In the genomic region with DNA sequence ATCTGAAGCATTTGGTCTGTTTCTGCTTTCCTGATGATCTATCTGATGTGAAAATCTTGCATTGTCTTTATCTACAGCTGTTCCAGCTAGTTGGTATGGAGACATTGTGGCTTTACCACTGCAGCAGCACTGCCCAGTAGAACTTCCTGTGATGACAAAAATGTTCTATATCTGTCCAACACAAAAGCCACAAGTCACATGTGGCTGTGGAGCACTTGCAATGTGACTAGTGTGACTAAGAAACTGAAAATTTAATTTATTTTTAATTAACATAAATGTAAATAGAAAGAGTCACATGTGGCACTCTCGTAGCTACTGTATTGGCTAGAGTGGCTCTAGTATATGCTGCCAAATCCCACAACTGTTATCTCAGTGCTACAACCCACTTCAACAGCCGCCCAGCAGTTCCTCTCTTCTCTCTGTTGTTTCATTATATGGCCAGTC, we compare ENCODE assay signal across 8 cellular contexts.
DNase-seq lines count a peak whose midpoint lies in the region; ATAC-seq and TF ChIP-seq lines count a peak whose summit lies in the region.

No MANE protein-coding gene starts in this region.

- no peaks in the 10 kb centered on the region for H3F3A ChIP-seq in PC-3 (ENCODE audit: low read length, unreplicated experiment)

- H3K4me2 ChIP-seq in PC-3 (ENCODE audit: low read length), result no peak overlapping the region

- H2AFZ ChIP-seq in PC-3 (ENCODE audit: low read length), result no peak overlapping the region

- H3K27me3 ChIP-seq in PC-3 (ENCODE audit: low read length), result no peaks in the 10 kb centered on the region
- peaks cover 0 to 2% (median 0%) of the 10 kb centered on the region in 3 donors for H3K27me3 ChIP-seq in psoas muscle (ENCODE audit: insufficient read depth in 3 of 3, low read length in 2 of 3)

- H3K9me2 ChIP-seq in PC-3 (replicated peaks; ENCODE audit: low read length), result no peaks in the 10 kb centered on the region

- H3K9me3 ChIP-seq in PC-3 (ENCODE audit: low read length) (no peaks in the 10 kb centered on the region), psoas muscle (no peaks in the 10 kb centered on the region)

- no peaks in the 10 kb centered on the region for H3K9me3 Mint-ChIP-seq in activated T-cell treated with anti-CD3 and anti-CD28 coated beads, Interleukin-2, amount 50 U/mL, for 72 hours

- no peak overlapping the region for H3K9ac ChIP-seq in PC-3 (ENCODE audit: low read length)

- H3K27ac Mint-ChIP-seq in activated T-cell treated with anti-CD3 and anti-CD28 coated beads, Interleukin-2, amount 50 U/mL, for 72 hours, result no peak overlapping the region

- H3K27me3 Mint-ChIP-seq in activated T-cell treated with anti-CD3 and anti-CD28 coated beads, Interleukin-2, amount 50 U/mL, for 72 hours (ENCODE audit: low read depth), result no peaks in the 10 kb centered on the region

- CTCF ChIA-PET in PC-3 (lab: Charles Lee), result no interaction called here

- no peak overlapping the region for H3K4me3 Mint-ChIP-seq in activated T-cell treated with anti-CD3 and anti-CD28 coated beads, Interleukin-2, amount 50 U/mL, for 72 hours

- no peak for DNase-seq in activated T-cell treated with anti-CD3 and anti-CD28 coated beads, Interleukin-2, amount 50 U/mL, for 72 hours
- DNase-seq in activated T-cell treated with anti-CD3 and anti-CD28 coated beads for 4 hours, result no peak
- DNase-seq in PC-3, result peak; percentile 3
- peak; percentile 73 for DNase-seq in myocyte (ENCODE audit: low read depth)
- no peak for DNase-seq in iPS-NIHi7 (ENCODE audit: extremely low spot score)
- DNase-seq in psoas muscle, result no peak
- no peak for DNase-seq in caudate nucleus (lab: John Stamatoyannopoulos, UW)

- BruUV-seq in PC-3 (replicated peaks; lab: Mats Ljungman, UMichigan), result no TSS peak

- H3K79me2 ChIP-seq in PC-3 (ENCODE audit: low read length), result no peaks in the 10 kb centered on the region

- ATAC-seq in activated T-cell treated with anti-CD3 and anti-CD28 coated beads, Interleukin-2, amount 50 U/mL, for 72 hours (replicated peaks in 1 of 2), result peak; percentile 41 to 66
- ATAC-seq in HG02973 (IDR thresholded peaks at IDR 0.05; ENCODE audit: unreplicated experiment) (peak; percentile 86), PC-3 (no peak), psoas muscle (no peak)

- H3K4me3 ChIP-seq in PC-3 (ENCODE audit: low read length), result no peak overlapping the region
- no peak overlapping the region for H3K4me3 ChIP-seq in psoas muscle

- H3K27ac ChIP-seq in PC-3 (ENCODE audit: low read length) (no peak overlapping the region), psoas muscle (no peak overlapping the region), caudate nucleus (ENCODE audit: low read depth, low read length) (no peak overlapping the region)

- no peaks in the 10 kb centered on the region for H3K4me1 Mint-ChIP-seq in activated T-cell treated with anti-CD3 and anti-CD28 coated beads, Interleukin-2, amount 50 U/mL, for 72 hours (ENCODE audit: low read depth)

- no peaks in the 10 kb centered on the region for H4K20me1 ChIP-seq in PC-3 (ENCODE audit: low read length)

- TF ChIP-seq CTCF in PC-3 (conservative IDR thresholded peaks at IDR 0.05; ENCODE audit: low read depth, low read length) (no peak), psoas muscle (IDR thresholded peaks at IDR 0.05) (no peak)

- POLR2A ChIA-PET in PC-3 (lab: Charles Lee; ENCODE audit: unreplicated experiment), result interaction anchor here (0.6 kb wide), 1 partner anchor 130 kb away, joined by 3 read pairs; no protein-coding TSS in a partner anchor

- intact Hi-C loops in PC-3 (cut with micrococcal nuclease) (no loop called here), psoas muscle (cut with DNase I) (no loop called here)

- 78 to 81% (median 79%) methylated on average over 2 of the region's 2 CpGs for WGBS in psoas muscle, 3 donors

- H3K36me3 ChIP-seq in PC-3 (ENCODE audit: low read depth, low read length) (no peaks in the 10 kb centered on the region), psoas muscle (ENCODE audit: insufficient read depth in 1 of 2, low read depth in 1 of 2) (no peaks in the 10 kb centered on the region)

- no peaks in the 10 kb centered on the region; the same call in 1 of the 2 replicates for H3K4me1 ChIP-seq in PC-3 (ENCODE audit: insufficient read depth, low read length)
- no peaks in the 10 kb centered on the region for H3K4me1 ChIP-seq in psoas muscle

- H3K36me3 Mint-ChIP-seq in activated T-cell treated with anti-CD3 and anti-CD28 coated beads, Interleukin-2, amount 50 U/mL, for 72 hours (ENCODE audit: insufficient read depth in 2 of 2), result no peaks in the 10 kb centered on the region

Comparison
In these comparisons a context has a peak if more than half of its experiments do, and no peak if none do; other contexts are left out.
1. ATAC-seq: peak in activated T-cell treated with anti-CD3 and anti-CD28 coated beads, Interleukin-2, amount 50 U/mL, for 72 hours (2 of 2) and HG02973 (single experiment); none in PC-3 (single experiment) and psoas muscle (0 of 4).
2. DNase-seq: peak in PC-3 (single experiment) and myocyte (single experiment); none in activated T-cell treated with anti-CD3 and anti-CD28 coated beads, Interleukin-2, amount 50 U/mL, for 72 hours (0 of 2), activated T-cell treated with anti-CD3 and anti-CD28 coated beads for 4 hours (single experiment), iPS-NIHi7 (single experiment), psoas muscle (0 of 2) and caudate nucleus (0 of 61).